ENCODE assay signal across 10 cellular contexts in genomic region chr9:131361202-131361833, GRCh38. TPM values are rescaled to one million over a fixed set of nuclear protein-coding genes. Genes with fewer than 3 reads are reported as not detected.
DNase-seq lines count a peak whose midpoint lies in the region; ATAC-seq, FAIRE-seq and TF ChIP-seq lines count a peak whose summit lies in the region.
"Had no signal": no experiment of that assay in that cellular context is flagged by ENCODE, and none has a peak within 500 bp of the region (broad histone marks: within the 10 kb centered on the region; RNA-seq: fewer than 3 reads in every experiment).

No MANE protein-coding gene starts in this region.

- no peak for TF ChIP-seq CTCF in bronchial epithelial cell (IDR thresholded peaks at IDR 0.05; ENCODE audit: insufficient read depth, low read length, severe bottlenecking)
- TF ChIP-seq CTCF in GM13976 (IDR thresholded peaks at IDR 0.05; ENCODE audit: borderline replicate concordance, control extremely low read depth, extremely low read depth, insufficient read depth, missing control alignments), result no peak

- H3K36me3 ChIP-seq in bronchial epithelial cell (ENCODE audit: control insufficient read depth, insufficient read depth, low read length), result no peaks in the 10 kb centered on the region

- FAIRE-seq in bronchial epithelial cell (lab: Jason Lieb, UNC), result no peak
- FAIRE-seq: endometrium had no signal

- intact Hi-C loops in posterior vena cava (cut with DNase I), result no loop called here

- in situ Hi-C loops in GM13976 (cut with MboI; ENCODE audit: low sequenced_read_pairs, unreplicated experiment), result loop anchor here (10.0 kb wide), 1 partner anchor 123 kb away; no protein-coding TSS in a partner anchor

- H3K27me3 ChIP-seq in bronchial epithelial cell (ENCODE audit: control insufficient read depth, insufficient read depth, low read length), result no peaks in the 10 kb centered on the region
- H3K27me3 ChIP-seq: testis had no signal

- H3K4me3 ChIP-seq in bronchial epithelial cell (ENCODE audit: low read depth, low read length), result no peak overlapping the region
- H3K4me3 ChIP-seq: testis had no signal

- ATAC-seq in HG02678 (IDR thresholded peaks at IDR 0.05; ENCODE audit: unreplicated experiment), result no peak

- DNase-seq in EH (ENCODE audit: low read depth), result peak; percentile 43
- DNase-seq in NCI-H69 (lab: John Stamatoyannopoulos, UW), result peak; percentile 46
- DNase-seq in bronchial epithelial cell (ENCODE audit: low read depth), result peak; percentile 55
- DNase-seq in posterior vena cava (ENCODE audit: low spot score), result peak; percentile 36
- DNase-seq in NOMO-1 treated with DMSO at 0.1 percent for 48 hours (lab: John Stamatoyannopoulos, UW; ENCODE audit: unreplicated experiment), result no peak
- no peak for DNase-seq in putamen (ENCODE audit: low spot score)
- no peak for DNase-seq in GM13976 (ENCODE audit: low spot score)
- DNase-seq: testis had no signal

RNA-seq across cellular contexts. Expression of gene PRRC2B, which starts 32.6 kb away (rescaled TPM):
- 20.0 and 33.3 TPM in 2 replicates for total RNA-seq in bronchial epithelial cell
- 100 to 1,000 TPM; 148 to 151 TPM for total RNA-seq in posterior vena cava

Comparison
In these comparisons a context has a peak if more than half of its experiments do, and no peak if none do; other contexts are left out.
1. DNase-seq: peak in EH (single experiment), NCI-H69 (single experiment), bronchial epithelial cell (single experiment) and posterior vena cava (single experiment); none in NOMO-1 treated with DMSO at 0.1 percent for 48 hours (single experiment), putamen (single experiment) and GM13976 (single experiment).